In genomic region chr21:39083377-39084008, GRCh38 we compare ENCODE assay signal across 16 cellular contexts.
A peak's percentile ranks its signal among the peaks of the same experiment; 100 is the strongest.
DNase-seq lines count a peak whose midpoint lies in the region; ATAC-seq, FAIRE-seq and TF ChIP-seq lines count a peak whose summit lies in the region.
"Had no signal": no experiment of that assay in that cellular context is flagged by ENCODE, and none has a peak within 500 bp of the region (broad histone marks: within the 10 kb centered on the region; RNA-seq: fewer than 3 reads in every experiment).

No MANE protein-coding gene starts in this region.

- TF ChIP-seq POLR2A in HepG2 (IDR thresholded peaks at IDR 0.05; ENCODE audit: insufficient read depth in 1 of 2, low read depth in 2 of 2, low read length in 2 of 2) (no peak), stomach (IDR thresholded peaks at IDR 0.05) (no peak)

- H3K9me3 ChIP-seq in HepG2 (ENCODE audit: low read length) (no peaks in the 10 kb centered on the region), stomach (no peaks in the 10 kb centered on the region)
- H3K9me3 ChIP-seq: BE2C, pancreas had no signal

- H3K27me3 ChIP-seq in HepG2 (ENCODE audit: control insufficient read depth in 1 of 2, insufficient read depth in 2 of 2, low read length in 2 of 2) = no peaks in the 10 kb centered on the region
- no peaks in the 10 kb centered on the region for H3K27me3 ChIP-seq in stomach
- H3K27me3 ChIP-seq: BE2C had no signal

- no peaks in the 10 kb centered on the region for H3K79me2 ChIP-seq in HepG2 (ENCODE audit: insufficient read depth, low read length)

- no peak overlapping the region for H2AFZ ChIP-seq in HepG2 (ENCODE audit: low read length)

- TF ChIP-seq EP300 in HepG2 (IDR thresholded peaks at IDR 0.05; ENCODE audit: low read depth in 2 of 2, low read length in 2 of 2) (peak in 1 of 2 experiments; percentile 18; a peak in 1 of 4 replicates), HepG2 (CRISPR knock-in tag; IDR thresholded peaks at IDR 0.05; ENCODE audit: borderline replicate concordance) (no peak), stomach (IDR thresholded peaks at IDR 0.05) (no peak)

- H4K20me1 ChIP-seq in HepG2 (ENCODE audit: insufficient read depth, low read length) = no peaks in the 10 kb centered on the region

- peak; percentile 48 for DNase-seq in HT-29 (ENCODE audit: low spot score)
- DNase-seq in choroid plexus epithelial cell (ENCODE audit: low read depth) = peak; percentile 30
- no peak for DNase-seq in HepG2 (ENCODE audit: low spot score)
- peak; percentile 41 for DNase-seq in stomach
- DNase-seq in SIG-M5 (lab: John Stamatoyannopoulos, UW) = no peak
- DNase-seq in NCI-H2107 treated with DMSO at 0.1 percent for 48 hours (lab: John Stamatoyannopoulos, UW; ENCODE audit: unreplicated experiment) = no peak
- DNase-seq: activated naive CD8-positive, alpha-beta T cell treated with anti-CD3 and anti-CD28 coated beads, Interleukin-2, amount 50 U/mL, for 24 hours; BE2C; dorsolateral prefrontal cortex; NCI-H187; NCI-H748 treated with DMSO at 0.1 percent for 48 hours; stimulated activated CD4-positive, alpha-beta T cell treated with anti-CD3 and anti-CD28 coated beads, Interleukin-1b, Interleukin-23, amount 100 ng/mL, for 48 hours had no signal

- peak overlapping the region; percentile 62 for H3K4me2 ChIP-seq in HepG2 (ENCODE audit: low read depth, low read length)

- peak overlapping the region; percentile 32; the same call in 1 of the 2 replicates for H3K9ac ChIP-seq in HepG2 (ENCODE audit: insufficient read depth, low read depth, low read length)

- intact Hi-C loops in HepG2 (cut with micrococcal nuclease; ENCODE audit: unreplicated experiment) (loop anchor here (5.0 to 10.0 kb wide), 2 partner anchors 49 to 351 kb away; no protein-coding TSS in a partner anchor), stomach (cut with DNase I; ENCODE audit: low total_unique reads) (no loop called here)

- BruUV-seq in HepG2 (replicated peaks; lab: Mats Ljungman, UMichigan) = no TSS peak

- H3K4me1 ChIP-seq in HepG2 (ENCODE audit: insufficient read depth, low read length) (peaks cover 83% of the 10 kb centered on the region), stomach (peaks cover 0 to 24% (median 19%) of the 10 kb centered on the region in 4 donors)
- H3K4me1 ChIP-seq: BE2C had no signal

- WGBS in HepG2 (ENCODE audit: low lambda C conversion rate) = 66% methylated on average over 10 of the region's 11 CpGs
- 31 to 60% (median 41%) methylated on average over 10 to 11 of the region's 11 CpGs for WGBS in stomach, 5 donors

- H3K4me3 ChIP-seq in choroid plexus epithelial cell (ENCODE audit: low read depth, low read length) (no peak overlapping the region), HepG2 (replicated peaks in 1 of 3; ENCODE audit: insufficient read depth in 1 of 3, low read depth in 2 of 3, low read length in 3 of 3) (0 out of 6 replicates have a peak overlapping the region, but pooled peaks of 1 of the 3 experiments have one; percentile 36), stomach (peak overlapping the region in 1 of 4 donors; percentile 29)
- H3K4me3 ChIP-seq: dorsolateral prefrontal cortex, K562 had no signal

- no peak for FAIRE-seq in HepG2 (lab: Jason Lieb, UNC)
- FAIRE-seq: K562, pancreas had no signal

- no peaks in the 10 kb centered on the region for H3K36me3 ChIP-seq in HepG2 (replicated peaks in 1 of 2; ENCODE audit: control insufficient read depth in 1 of 2, insufficient read depth in 2 of 2, low read length in 2 of 2)
- no peaks in the 10 kb centered on the region for H3K36me3 ChIP-seq in stomach
- H3K36me3 ChIP-seq: BE2C, pancreas had no signal

- in situ Hi-C loops in HepG2 (cut with HindIII; ENCODE audit: extremely low pct_ligation_motif_present, low pct_unique_long_range_greater_than_20kb) = no loop called here

- ATAC-seq in HepG2 (peak; percentile 9), GM21447 (IDR thresholded peaks at IDR 0.05; ENCODE audit: unreplicated experiment) (no peak), HG03025 (IDR thresholded peaks at IDR 0.05; ENCODE audit: low FRiP score, unreplicated experiment) (no peak)
- ATAC-seq: activated naive CD8-positive, alpha-beta T cell treated with anti-CD3 and anti-CD28 coated beads, Interleukin-2, amount 50 U/mL, for 24 hours; K562 had no signal

- H3K27ac ChIP-seq in HepG2 (ENCODE audit: extremely low read length, insufficient read depth, low read length) (peak overlapping the region; percentile 43), stomach (peak overlapping the region; percentile 49 to 80 (median 54))
- H3K27ac ChIP-seq: dorsolateral prefrontal cortex, pancreas had no signal

- TF ChIP-seq CTCF in choroid plexus epithelial cell (conservative IDR thresholded peaks at IDR 0.05; ENCODE audit: low read depth, low read length) = no peak
- TF ChIP-seq CTCF in HepG2 (CRISPR knock-in tag; IDR thresholded peaks at IDR 0.05) = no peak
- no peak for TF ChIP-seq CTCF in stomach (IDR thresholded peaks at IDR 0.05)

- POLR2A ChIA-PET in HepG2 (lab: Yijun Ruan, JAX) = interaction anchor here (0.7 to 1.4 kb wide), 3 partner anchors 12 kb away, joined by 3 to 4 read pairs (median 4); no protein-coding TSS in a partner anchor

- CTCF ChIA-PET in HepG2 (lab: Yijun Ruan, JAX; ENCODE audit: low intra/inter-chr PET ratio, low total read pairs) = no interaction called here

- TF ChIP-seq RAD21 in HepG2 (CRISPR knock-in tag; IDR thresholded peaks at IDR 0.05) = no peak

TF ChIP-seq in HepG2, 621 proteins besides CTCF, POLR2A, EP300 and RAD21:
- TF ChIP-seq MEIS2 (CRISPR knock-in tag; IDR thresholded peaks at IDR 0.05) = no peak
- TF ChIP-seq ZNF281 (CRISPR knock-in tag; IDR thresholded peaks at IDR 0.05; ENCODE audit: borderline replicate concordance) = peak; percentile 56; the same call in 1 of the 2 replicates
- peak; percentile 75 for TF ChIP-seq FOSL2 (CRISPR knock-in tag; IDR thresholded peaks at IDR 0.05)
- 0 out of 2 replicates have a peak, but pooled peaks have one; percentile 7 for TF ChIP-seq BRD4 (CRISPR knock-in tag; IDR thresholded peaks at IDR 0.05)
- no peak for TF ChIP-seq ZNF878 (CRISPR knock-in tag; IDR thresholded peaks at IDR 0.05)
- 0 out of 2 replicates have a peak, but pooled peaks have one; percentile 7 for TF ChIP-seq STAG1 (CRISPR knock-in tag; IDR thresholded peaks at IDR 0.05)
- TF ChIP-seq, protein P1, sequence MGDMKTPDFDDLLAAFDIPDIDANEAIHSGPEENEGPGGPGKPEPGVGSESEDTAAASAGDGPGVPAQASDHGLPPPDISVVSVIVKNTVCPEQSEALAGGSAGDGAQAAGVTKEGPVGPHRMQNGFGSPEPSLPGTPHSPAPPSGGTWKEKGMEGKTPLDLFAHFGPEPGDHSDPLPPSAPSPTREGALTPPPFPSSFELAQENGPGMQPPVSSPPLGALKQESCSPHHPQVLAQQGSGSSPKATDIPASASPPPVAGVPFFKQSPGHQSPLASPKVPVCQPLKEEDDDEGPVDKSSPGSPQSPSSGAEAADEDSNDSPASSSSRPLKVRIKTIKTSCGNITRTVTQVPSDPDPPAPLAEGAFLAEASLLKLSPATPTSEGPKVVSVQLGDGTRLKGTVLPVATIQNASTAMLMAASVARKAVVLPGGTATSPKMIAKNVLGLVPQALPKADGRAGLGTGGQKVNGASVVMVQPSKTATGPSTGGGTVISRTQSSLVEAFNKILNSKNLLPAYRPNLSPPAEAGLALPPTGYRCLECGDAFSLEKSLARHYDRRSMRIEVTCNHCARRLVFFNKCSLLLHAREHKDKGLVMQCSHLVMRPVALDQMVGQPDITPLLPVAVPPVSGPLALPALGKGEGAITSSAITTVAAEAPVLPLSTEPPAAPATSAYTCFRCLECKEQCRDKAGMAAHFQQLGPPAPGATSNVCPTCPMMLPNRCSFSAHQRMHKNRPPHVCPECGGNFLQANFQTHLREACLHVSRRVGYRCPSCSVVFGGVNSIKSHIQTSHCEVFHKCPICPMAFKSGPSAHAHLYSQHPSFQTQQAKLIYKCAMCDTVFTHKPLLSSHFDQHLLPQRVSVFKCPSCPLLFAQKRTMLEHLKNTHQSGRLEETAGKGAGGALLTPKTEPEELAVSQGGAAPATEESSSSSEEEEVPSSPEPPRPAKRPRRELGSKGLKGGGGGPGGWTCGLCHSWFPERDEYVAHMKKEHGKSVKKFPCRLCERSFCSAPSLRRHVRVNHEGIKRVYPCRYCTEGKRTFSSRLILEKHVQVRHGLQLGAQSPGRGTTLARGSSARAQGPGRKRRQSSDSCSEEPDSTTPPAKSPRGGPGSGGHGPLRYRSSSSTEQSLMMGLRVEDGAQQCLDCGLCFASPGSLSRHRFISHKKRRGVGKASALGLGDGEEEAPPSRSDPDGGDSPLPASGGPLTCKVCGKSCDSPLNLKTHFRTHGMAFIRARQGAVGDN (CRISPR knock-in tag; IDR thresholded peaks at IDR 0.05) = peak; percentile 47
- no peak for TF ChIP-seq ZNF296 (CRISPR knock-in tag; conservative IDR thresholded peaks at IDR 0.05)

Comparison
In these comparisons a context has a peak if more than half of its experiments do, and no peak if none do; other contexts are left out.
1. DNase-seq: peak in HT-29 (single experiment), choroid plexus epithelial cell (single experiment) and stomach (single experiment); none in HepG2 (single experiment), SIG-M5 (single experiment) and NCI-H2107 treated with DMSO at 0.1 percent for 48 hours (single experiment).